In genomic region chr2:216604458-216604857, GRCh38 we compare ENCODE assay signal across 21 cellular contexts. TPM values are rescaled to one million over a fixed set of nuclear protein-coding genes. Genes with fewer than 3 reads are reported as not detected.
DNase-seq lines count a peak whose midpoint lies in the region; ATAC-seq, FAIRE-seq and TF ChIP-seq lines count a peak whose summit lies in the region.
"Had no signal": no experiment of that assay in that cellular context is flagged by ENCODE, and none has a peak within 500 bp of the region (broad histone marks: within the 10 kb centered on the region; RNA-seq: fewer than 3 reads in every experiment).

No MANE protein-coding gene starts in this region.

- TF ChIP-seq POLR2A in H1 (IDR thresholded peaks at IDR 0.05; ENCODE audit: control extremely low read depth in 1 of 2, low read depth in 2 of 2, low read length in 2 of 2): no peak

- no peak for FAIRE-seq in H1 (lab: Jason Lieb, UNC)
- FAIRE-seq: GM12891 had no signal

- H2BK20ac ChIP-seq in H1 (ENCODE audit: low read length): no peak overlapping the region

- no peaks in the 10 kb centered on the region for H3K27me3 ChIP-seq in BLaER1
- no peaks in the 10 kb centered on the region; a peak in 1 of 22 replicates for H3K27me3 ChIP-seq in BLaER1 treated with 17β-estradiol and CSF1 and Interleukin-3, amounts not matched to agents 10 nM and 100 nM
- no peaks in the 10 kb centered on the region for H3K27me3 ChIP-seq in PC-3 (ENCODE audit: low read length)
- H3K27me3 ChIP-seq in H1 (replicated peaks in 1 of 4; ENCODE audit: control insufficient read depth in 3 of 4, extremely low read depth in 1 of 4, insufficient read depth in 3 of 4, low read length in 3 of 4): peaks cover 0 to 3% (median 2%) of the 10 kb centered on the region in 4 experiments; a peak in 2 of 7 replicates
- no peaks in the 10 kb centered on the region for H3K27me3 ChIP-seq in MM.1S (replicated peaks; ENCODE audit: insufficient read depth, low read length)

- H3F3A ChIP-seq in PC-3 (ENCODE audit: low read length, unreplicated experiment) (no peaks in the 10 kb centered on the region), MM.1S (ENCODE audit: insufficient read depth, low read length) (no peaks in the 10 kb centered on the region)

- no peak overlapping the region for H2BK120ac ChIP-seq in H1 (replicated peaks; ENCODE audit: low read depth, low read length)

- H3K14ac ChIP-seq in H1 (ENCODE audit: insufficient read length): no peak overlapping the region

- no peak overlapping the region for H2AK5ac ChIP-seq in H1 (ENCODE audit: low read depth, low read length)

- H4K20me1 ChIP-seq in BLaER1: no peaks in the 10 kb centered on the region
- no peaks in the 10 kb centered on the region for H4K20me1 ChIP-seq in BLaER1 treated with 17β-estradiol and CSF1 and Interleukin-3, amounts not matched to agents 10 nM and 100 nM
- H4K20me1 ChIP-seq in PC-3 (ENCODE audit: low read length): no peaks in the 10 kb centered on the region
- no peaks in the 10 kb centered on the region for H4K20me1 ChIP-seq in H1 (replicated peaks in 1 of 2; ENCODE audit: control insufficient read depth in 1 of 2, insufficient read depth in 2 of 2, low read length in 2 of 2)
- H4K20me1 ChIP-seq in MM.1S (ENCODE audit: insufficient read depth, low read length): no peaks in the 10 kb centered on the region

- H4K91ac ChIP-seq in H1 (replicated peaks; ENCODE audit: insufficient read length, low read length): no peak overlapping the region

- no peak overlapping the region for H3K9ac ChIP-seq in BLaER1
- peak overlapping the region in 1 of 11 experiments; percentile 2; a peak in 1 of 22 replicates for H3K9ac ChIP-seq in BLaER1 treated with 17β-estradiol and CSF1 and Interleukin-3, amounts not matched to agents 10 nM and 100 nM
- H3K9ac ChIP-seq in PC-3 (ENCODE audit: low read length): no peak overlapping the region
- no peak overlapping the region for H3K9ac ChIP-seq in H1 (replicated peaks in 1 of 4; ENCODE audit: extremely low read depth in 1 of 4, low read depth in 3 of 4, low read length in 3 of 4)
- no peak overlapping the region for H3K9ac ChIP-seq in MM.1S (ENCODE audit: low read length)

- no peaks in the 10 kb centered on the region; the same call in 1 of the 2 replicates for H3K9me3 ChIP-seq in BLaER1
- 0 out of 22 replicates have a peak, but pooled peaks cover 0 to 1% (median 0%) of the 10 kb centered on the region in 11 experiments for H3K9me3 ChIP-seq in BLaER1 treated with 17β-estradiol and CSF1 and Interleukin-3, amounts not matched to agents 10 nM and 100 nM (replicated peaks in 1 of 11)
- H3K9me3 ChIP-seq in PC-3 (ENCODE audit: low read length): no peaks in the 10 kb centered on the region
- H3K9me3 ChIP-seq in H1 (ENCODE audit: insufficient read depth in 2 of 2, low read depth in 1 of 2, low read length in 1 of 2): no peaks in the 10 kb centered on the region
- no peaks in the 10 kb centered on the region for H3K9me3 ChIP-seq in MM.1S (replicated peaks; ENCODE audit: insufficient read depth, low read length)
- H3K9me3 ChIP-seq: HAP-1 had no signal

- no peak for DNase-seq in PC-3
- no peak for DNase-seq in H1 (ENCODE audit: low read depth in 1 of 2, low spot score in 2 of 2)
- no peak for DNase-seq in DMS79 (lab: John Stamatoyannopoulos, UW)
- DNase-seq in COLO668 (lab: John Stamatoyannopoulos, UW; ENCODE audit: unreplicated experiment): no peak
- DNase-seq in NCI-H1417 treated with DMSO at 0.1 percent for 48 hours (lab: John Stamatoyannopoulos, UW): no peak
- no peak for DNase-seq in MM.1S
- DNase-seq: ACHN; Calu3; CD8-positive, alpha-beta T cell; DMS53; KG1; MV-4-11; NCI-H1105 treated with DMSO at 0.1 percent for 48 hours; NCI-H1694; NCI-H2081; NCI-H526 treated with DMSO at 0.1 percent for 48 hours had no signal

- ATAC-seq in PC-3: no peak
- ATAC-seq: CD8-positive, alpha-beta T cell; Right ventricle myocardium inferior had no signal

- no peaks in the 10 kb centered on the region for H3K79me1 ChIP-seq in H1 (ENCODE audit: low read depth, low read length)

- no TSS peak for BruUV-seq in PC-3 (replicated peaks; lab: Mats Ljungman, UMichigan)

- H2BK5ac ChIP-seq in H1 (ENCODE audit: low read depth, low read length): no peak overlapping the region

- H2AFZ ChIP-seq in PC-3 (ENCODE audit: low read length) (no peak overlapping the region), H1 (ENCODE audit: low read length) (no peak overlapping the region), MM.1S (ENCODE audit: low read length) (no peak overlapping the region)

- TF ChIP-seq EP300 in H1 (IDR thresholded peaks at IDR 0.05; ENCODE audit: borderline replicate concordance in 1 of 2, low read depth in 2 of 2, low read length in 2 of 2): no peak

- no peaks in the 10 kb centered on the region for H3K79me2 ChIP-seq in PC-3 (ENCODE audit: low read length)
- H3K79me2 ChIP-seq in H1 (ENCODE audit: control insufficient read depth in 1 of 2, insufficient read depth in 2 of 2, low read length in 2 of 2): no peaks in the 10 kb centered on the region; a peak in 1 of 4 replicates
- no peaks in the 10 kb centered on the region for H3K79me2 ChIP-seq in MM.1S (ENCODE audit: low read length)

- H2BK15ac ChIP-seq in H1 (ENCODE audit: low read length): 0 out of 2 replicates have a peak overlapping the region, but pooled peaks have one; percentile 62

- H3K36me3 ChIP-seq in BLaER1 (no peaks in the 10 kb centered on the region), PC-3 (ENCODE audit: low read depth, low read length) (no peaks in the 10 kb centered on the region), H1 (ENCODE audit: control insufficient read depth in 2 of 4, insufficient read depth in 4 of 4, low read length in 3 of 4) (no peaks in the 10 kb centered on the region), MM.1S (replicated peaks; ENCODE audit: insufficient read depth, low read length) (no peaks in the 10 kb centered on the region)
- H3K36me3 ChIP-seq in BLaER1 treated with 17β-estradiol and CSF1 and Interleukin-3, amounts not matched to agents 10 nM and 100 nM: no peaks in the 10 kb centered on the region
- H3K36me3 ChIP-seq: HAP-1 had no signal

- H3K4ac ChIP-seq in H1 (replicated peaks; ENCODE audit: insufficient read length, low read depth, low read length): no peak overlapping the region

- H4K8ac ChIP-seq in H1 (ENCODE audit: extremely low read depth, insufficient read depth, low read length): no peak overlapping the region

- TF ChIP-seq CTCF in PC-3 (conservative IDR thresholded peaks at IDR 0.05; ENCODE audit: low read depth, low read length) (no peak), H1 (IDR thresholded peaks at IDR 0.05; ENCODE audit: control extremely low read depth in 1 of 3, insufficient read depth in 1 of 3, low read depth in 1 of 3, low read length in 3 of 3) (no peak), MM.1S (IDR thresholded peaks at IDR 0.05; ENCODE audit: low read length) (no peak)

- H4K5ac ChIP-seq in H1 (ENCODE audit: insufficient read length, low read depth, low read length): no peak overlapping the region

- intact Hi-C loops in PC-3 (cut with micrococcal nuclease): no loop called here

- TF ChIP-seq RAD21 in H1 (IDR thresholded peaks at IDR 0.05 in 1 of 2, conservative IDR thresholded peaks at IDR 0.05 in 1 of 2; ENCODE audit: low read depth in 2 of 2, low read length in 2 of 2): no peak

- H3K4me1 ChIP-seq in BLaER1 (peaks cover 65% of the 10 kb centered on the region), PC-3 (ENCODE audit: insufficient read depth, low read length) (peaks cover 21% of the 10 kb centered on the region), H1 (replicated peaks in 1 of 4; ENCODE audit: control insufficient read depth in 3 of 4, insufficient read depth in 4 of 4, low read length in 3 of 4) (peaks cover 11 to 22% (median 20%) of the 10 kb centered on the region in 4 experiments), MM.1S (ENCODE audit: low read length) (no peaks in the 10 kb centered on the region)
- H3K4me1 ChIP-seq in BLaER1 treated with 17β-estradiol and CSF1 and Interleukin-3, amounts not matched to agents 10 nM and 100 nM: peaks cover 25 to 65% (median 54%) of the 10 kb centered on the region in 10 experiments

- H3K9me2 ChIP-seq in PC-3 (replicated peaks; ENCODE audit: low read length) (no peaks in the 10 kb centered on the region), MM.1S (replicated peaks; ENCODE audit: insufficient read depth, low read length) (no peaks in the 10 kb centered on the region)

- no peak overlapping the region for H3K23ac ChIP-seq in H1 (ENCODE audit: insufficient read length)

- H2BK12ac ChIP-seq in H1 (ENCODE audit: low read depth, low read length): peak overlapping the region; percentile 41; the same call in 1 of the 2 replicates

- H3K4me2 ChIP-seq in BLaER1 (peak overlapping the region; percentile 44; the same call in 1 of the 2 replicates), PC-3 (ENCODE audit: low read length) (peak overlapping the region; percentile 51; the same call in 1 of the 2 replicates), H1 (ENCODE audit: insufficient read depth in 1 of 2, low read depth in 2 of 2, low read length in 2 of 2) (0 out of 4 replicates have a peak overlapping the region, but pooled peaks of 1 of the 2 experiments have one; percentile 17), MM.1S (ENCODE audit: low read depth, low read length) (no peak overlapping the region)
- H3K4me2 ChIP-seq in BLaER1 treated with 17β-estradiol and CSF1 and Interleukin-3, amounts not matched to agents 10 nM and 100 nM: peak overlapping the region in 10 of 11 experiments; percentile 20 to 80 (median 54); a peak in 12 of 22 replicates

- no peak overlapping the region for H3K27ac ChIP-seq in BLaER1
- H3K27ac ChIP-seq in BLaER1 treated with 17β-estradiol and CSF1 and Interleukin-3, amounts not matched to agents 10 nM and 100 nM: no peak overlapping the region
- no peak overlapping the region for H3K27ac ChIP-seq in PC-3 (ENCODE audit: low read length)
- no peak overlapping the region for H3K27ac ChIP-seq in H1 (ENCODE audit: low read depth, low read length)
- H3K27ac ChIP-seq in MM.1S (ENCODE audit: low read length): no peak overlapping the region

- peaks cover 6% of the 10 kb centered on the region; the same call in 1 of the 2 replicates for H3K23me2 ChIP-seq in H1 (ENCODE audit: low read depth, low read length)

- POLR2A ChIA-PET in PC-3 (lab: Charles Lee; ENCODE audit: unreplicated experiment): no interaction called here
- POLR2A ChIA-PET in H1 (lab: Charles Lee; ENCODE audit: partially characterized antibody): interaction anchor here (1.0 to 1.6 kb wide), 6 partner anchors 10 to 106 kb away, joined by 3 to 5 read pairs (median 4); partner anchors contain the start of gene RPL37A

- no peak overlapping the region for H3K56ac ChIP-seq in H1 (replicated peaks; ENCODE audit: insufficient read length, low read depth, low read length)

- H3K4me3 ChIP-seq in BLaER1 (no peak overlapping the region), PC-3 (ENCODE audit: low read length) (no peak overlapping the region), H1 (ENCODE audit: extremely low read depth in 1 of 4, insufficient read depth in 2 of 4, low read depth in 3 of 4, low read length in 4 of 4) (0 out of 8 replicates have a peak overlapping the region, but pooled peaks of 1 of the 4 experiments have one; percentile 0), MM.1S (ENCODE audit: low read length) (no peak overlapping the region)
- H3K4me3 ChIP-seq in BLaER1 treated with 17β-estradiol and CSF1 and Interleukin-3, amounts not matched to agents 10 nM and 100 nM: no peak overlapping the region
- H3K4me3 ChIP-seq: HAP-1 had no signal

- CTCF ChIA-PET in PC-3 (lab: Charles Lee) (no interaction called here), H1 (lab: Charles Lee; ENCODE audit: partially characterized antibody) (interaction anchor here (0.7 to 1.9 kb wide), 6 partner anchors 11 to 88 kb away, joined by 3 to 8 read pairs (median 4); no protein-coding TSS in a partner anchor)

- no peak overlapping the region for H3K18ac ChIP-seq in H1 (ENCODE audit: extremely low read depth, low read length)

RNA-seq across cellular contexts. Expression of gene IGFBP2, which starts 28.8 kb away (rescaled TPM):
- total RNA-seq in PC-3 (2014; rRNA removed): 174 and 183 TPM in 2 replicates
- total RNA-seq in H1 (2021; fragmentation: NEBNext Ultra II Directional; extraction: Animal tissue kit (Norgen Biotek cat#: 25700)): 322 and 326 TPM in 2 replicates
- 782 and 980 TPM in 2 replicates for polyA plus RNA-seq in H1 (2011; rRNA removed)
- polyA plus RNA-seq in H1 (2011; cell fraction: cytosol; rRNA removed): 607 TPM
- polyA plus RNA-seq in H1 (2011; cell fraction: nucleus; rRNA removed): 562 TPM
- polyA plus RNA-seq in H1 (2012, experiment 1 of 2): 269 to 492 TPM (median 434 TPM) in 4 replicates
- polyA plus RNA-seq in H1 (2012, experiment 2 of 2): 469 TPM
- 853 TPM for polyA plus RNA-seq in H1 (2013, experiment 1 of 2)
- polyA plus RNA-seq in H1 (2013, experiment 2 of 2): 787 TPM
- 98.8 and 122 TPM in 2 replicates for polyA minus RNA-seq in H1 (2011; rRNA and poly(A)+ RNA removed)
- polyA minus RNA-seq in H1 (2011; cell fraction: cytosol; rRNA and poly(A)+ RNA removed): 242 TPM
- 141 TPM for polyA minus RNA-seq in H1 (2011; cell fraction: nucleus; rRNA and poly(A)+ RNA removed)
